23 cellular contexts compared by ENCODE assay signal in the genomic region with DNA sequence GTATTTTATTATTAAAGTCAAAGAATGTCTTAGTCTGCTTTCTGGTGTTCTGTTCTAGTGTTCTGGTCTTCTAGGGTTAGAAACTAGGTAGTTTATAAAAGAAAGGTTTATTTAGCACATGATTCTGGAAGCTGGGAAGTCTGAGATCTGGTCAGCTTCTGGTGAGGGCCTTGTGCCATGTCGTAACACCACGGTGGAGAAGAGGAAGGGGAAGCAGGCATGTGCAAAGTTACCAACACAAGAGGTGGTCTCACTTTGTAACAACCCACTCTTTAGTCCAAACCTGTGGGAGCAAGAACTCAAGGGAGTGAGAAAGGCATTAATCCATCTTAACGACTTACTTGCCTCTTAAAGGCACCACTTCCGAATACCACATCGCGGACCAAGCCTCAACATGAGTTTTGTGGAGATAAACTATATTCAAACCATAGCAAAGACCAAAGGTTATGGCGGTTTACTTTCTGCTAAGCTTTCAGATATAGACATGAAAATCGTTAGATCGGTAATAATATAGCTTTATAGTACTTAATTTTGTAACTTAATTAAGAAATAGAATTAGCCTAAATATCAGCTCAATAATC.
"Had no signal": no experiment of that assay in that cellular context is flagged by ENCODE, and none has a peak within 500 bp of the region (broad histone marks: within the 10 kb centered on the region; RNA-seq: fewer than 3 reads in every experiment).

No MANE protein-coding gene starts in this region.

- ATAC-seq: activated CD8-positive, alpha-beta memory T cell treated with anti-CD3 and anti-CD28 coated beads, Interleukin-2, amount 10 ng/mL, durations not matched to agents 7 days and 5 days; activated naive CD8-positive, alpha-beta T cell treated with anti-CD3 and anti-CD28 coated beads, Interleukin-2, amount 50 U/mL, for 24 hours; effector memory CD8-positive, alpha-beta T cell; foreskin keratinocyte; right cardiac atrium had no signal

- DNase-seq: activated CD4-positive, alpha-beta T cell treated with anti-CD3 and anti-CD28 coated beads for 1 hour; activated CD4-positive, alpha-beta T cell treated with anti-CD3 and anti-CD28 coated beads, Interleukin-2, amount 50 U/mL, for 4 hours; activated CD8-positive, alpha-beta memory T cell treated with anti-CD3 and anti-CD28 coated beads, Interleukin-2, amount 10 ng/mL, durations not matched to agents 7 days and 5 days; activated gamma-delta T cell treated with Interleukin-2 at 50 U/mL for 16 hours; activated naive CD8-positive, alpha-beta T cell treated with anti-CD3 and anti-CD28 coated beads, Interleukin-2, amount 50 U/mL, for 24 hours; activated T-cell treated with anti-CD3 and anti-CD28 coated beads, Interleukin-2, amount 50 U/mL, for 48 hours; aorta; dermis blood vessel endothelial cell; effector memory CD8-positive, alpha-beta T cell; foreskin keratinocyte; glutamatergic neuron; hypothalamus; kidney; mesendoderm; right cardiac atrium; stimulated activated CD4-positive, alpha-beta T cell treated with anti-CD3 and anti-CD28 coated beads, Interleukin-4, amount 100 ng/mL, for 4 hours; stimulated activated CD8-positive, alpha-beta memory T cell treated with anti-CD3 and anti-CD28 coated beads, Interleukin-4, amount 100 ng/mL, for 48 hours had no signal

- H3K9me3 Mint-ChIP-seq: activated naive CD8-positive, alpha-beta T cell treated with anti-CD3 and anti-CD28 coated beads, Interleukin-2, amount 50 U/mL, for 24 hours; effector memory CD8-positive, alpha-beta T cell; stimulated activated naive CD8-positive, alpha-beta T cell treated with anti-CD3 and anti-CD28 coated beads, Interleukin-15, Interleukin-2, amounts not matched to agents 100 ng/mL and 50 ng/mL, for 24 hours; T-helper 2 cell treated with Interferon-gamma antibody and Interleukin-4, amounts not matched to agents 5 μg/mL and 100 μg/mL, for 36 hours had no signal

- H3K4me3 ChIP-seq: prostate gland, smooth muscle cell, suprapubic skin had no signal

- H3K27me3 ChIP-seq: foreskin keratinocyte, suprapubic skin had no signal

- H3K4me2 ChIP-seq: smooth muscle cell had no signal

- H3K4me1 ChIP-seq: foreskin keratinocyte, prostate gland had no signal

- H3K4me3 Mint-ChIP-seq: activated CD8-positive, alpha-beta memory T cell treated with anti-CD3 and anti-CD28 coated beads, Interleukin-2, amount 10 ng/mL, durations not matched to agents 7 days and 5 days; activated naive CD8-positive, alpha-beta T cell treated with anti-CD3 and anti-CD28 coated beads, Interleukin-2, amount 50 U/mL, for 24 hours; effector memory CD8-positive, alpha-beta T cell; stimulated activated naive CD8-positive, alpha-beta T cell treated with anti-CD3 and anti-CD28 coated beads, Interleukin-15, Interleukin-2, amounts not matched to agents 100 ng/mL and 50 ng/mL, for 24 hours; T-helper 2 cell treated with Interferon-gamma antibody and Interleukin-4, amounts not matched to agents 5 μg/mL and 100 μg/mL, for 36 hours; type B pancreatic cell had no signal

- H3K9me3 ChIP-seq: prostate gland, suprapubic skin had no signal

- H3K27ac ChIP-seq: foreskin keratinocyte, prostate gland, suprapubic skin had no signal

- H3K36me3 ChIP-seq: prostate gland, suprapubic skin had no signal

- H3K27ac Mint-ChIP-seq: activated CD8-positive, alpha-beta memory T cell treated with anti-CD3 and anti-CD28 coated beads, Interleukin-2, amount 10 ng/mL, durations not matched to agents 7 days and 5 days; activated naive CD8-positive, alpha-beta T cell treated with anti-CD3 and anti-CD28 coated beads, Interleukin-2, amount 50 U/mL, for 24 hours; effector memory CD8-positive, alpha-beta T cell; stimulated activated naive CD8-positive, alpha-beta T cell treated with anti-CD3 and anti-CD28 coated beads, Interleukin-15, Interleukin-2, amounts not matched to agents 100 ng/mL and 50 ng/mL, for 24 hours; T-helper 2 cell treated with Interferon-gamma antibody and Interleukin-4, amounts not matched to agents 5 μg/mL and 100 μg/mL, for 36 hours; type B pancreatic cell had no signal
